Comparison of ENCODE assay signal across 8 cellular contexts in genomic region chr2:218568190-218569037, GRCh38. TPM values are rescaled to one million over a fixed set of nuclear protein-coding genes. Genes with fewer than 3 reads are reported as not detected.
A peak's percentile ranks its signal among the peaks of the same experiment; 100 is the strongest.
DNase-seq lines count a peak whose midpoint lies in the region; ATAC-seq lines count a peak whose summit lies in the region.

TSS of gene CNOT9 (plus strand) at chr2:218568839. CDS start at chr2:218568955, 116 bp downstream.
TSS of gene USP37 (minus strand) at chr2:218568351. CDS start at chr2:218558653, 9,698 bp downstream.

- peaks cover 29 to 64% (median 49%) of the 10 kb centered on the region in 11 experiments for H3K36me3 ChIP-seq in BLaER1 treated with 17β-estradiol and CSF1 and Interleukin-3, amounts not matched to agents 10 nM and 100 nM

- peak; percentile 98 for DNase-seq in NCI-H748 (lab: John Stamatoyannopoulos, UW; ENCODE audit: unreplicated experiment)
- DNase-seq in activated CD4-positive, alpha-beta T cell treated with anti-CD3 and anti-CD28 coated beads, Interleukin-2, amount 50 U/mL, for 1 hour: peak; percentile 100
- peak; percentile 98 for DNase-seq in dedifferentiated amniotic fluid mesenchymal stem cell (ENCODE audit: extremely low spot score)
- DNase-seq in left lobe of liver (ENCODE audit: low spot score): peak; percentile 100
- peak; percentile 100 for DNase-seq in stimulated activated CD4-positive, alpha-beta T cell treated with anti-CD3 and anti-CD28 coated beads, Interleukin-2, amount 100 ng/mL, for 4 hours (ENCODE audit: low read depth)

- H3K27ac ChIP-seq in BLaER1 treated with 17β-estradiol and CSF1 and Interleukin-3, amounts not matched to agents 10 nM and 100 nM: peak within 1 kb of the TSS; percentile 84 to 98 (median 95)

- H4K20me1 ChIP-seq in BLaER1 treated with 17β-estradiol and CSF1 and Interleukin-3, amounts not matched to agents 10 nM and 100 nM: peaks cover 7 to 56% (median 40%) of the 10 kb centered on the region in 11 experiments; a peak in 21 of 22 replicates

- H3K9ac ChIP-seq in BLaER1 treated with 17β-estradiol and CSF1 and Interleukin-3, amounts not matched to agents 10 nM and 100 nM: peak within 1 kb of the TSS; percentile 91 to 98 (median 95)

- H3K27me3 ChIP-seq in BLaER1 treated with 17β-estradiol and CSF1 and Interleukin-3, amounts not matched to agents 10 nM and 100 nM: no peaks in the 10 kb centered on the region

- H3K9me3 ChIP-seq in BLaER1 treated with 17β-estradiol and CSF1 and Interleukin-3, amounts not matched to agents 10 nM and 100 nM (replicated peaks in 1 of 11): no peaks in the 10 kb centered on the region

- peaks cover 33 to 44% (median 41%) of the 10 kb centered on the region in 10 experiments for H3K4me1 ChIP-seq in BLaER1 treated with 17β-estradiol and CSF1 and Interleukin-3, amounts not matched to agents 10 nM and 100 nM

- H3K4me3 ChIP-seq in BLaER1 treated with 17β-estradiol and CSF1 and Interleukin-3, amounts not matched to agents 10 nM and 100 nM: peak within 1 kb of the TSS; percentile 79 to 95 (median 86)

- peak; percentile 80 for ATAC-seq in GM19351 (IDR thresholded peaks at IDR 0.05; ENCODE audit: unreplicated experiment)
- peak; percentile 83 for ATAC-seq in HG03521 (IDR thresholded peaks at IDR 0.05; ENCODE audit: unreplicated experiment)
- peak; percentile 94 for ATAC-seq in left lobe of liver

- H3K4me2 ChIP-seq in BLaER1 treated with 17β-estradiol and CSF1 and Interleukin-3, amounts not matched to agents 10 nM and 100 nM: peak within 1 kb of the TSS; percentile 85 to 99 (median 94)

RNA-seq across cellular contexts. Expression of gene CNOT9, which starts in this region (rescaled TPM):
- total RNA-seq in left lobe of liver: 14.1 TPM

RNA-seq across cellular contexts. Expression of gene USP37, which starts in this region (rescaled TPM):
- 4.8 TPM for total RNA-seq in left lobe of liver

Comparison
In these comparisons a context has a peak if more than half of its experiments do, and no peak if none do; other contexts are left out.
1. Peak in every context shown above with its lines: DNase-seq, ATAC-seq, H3K4me3 ChIP-seq and H3K27ac ChIP-seq.